In the genomic region with DNA sequence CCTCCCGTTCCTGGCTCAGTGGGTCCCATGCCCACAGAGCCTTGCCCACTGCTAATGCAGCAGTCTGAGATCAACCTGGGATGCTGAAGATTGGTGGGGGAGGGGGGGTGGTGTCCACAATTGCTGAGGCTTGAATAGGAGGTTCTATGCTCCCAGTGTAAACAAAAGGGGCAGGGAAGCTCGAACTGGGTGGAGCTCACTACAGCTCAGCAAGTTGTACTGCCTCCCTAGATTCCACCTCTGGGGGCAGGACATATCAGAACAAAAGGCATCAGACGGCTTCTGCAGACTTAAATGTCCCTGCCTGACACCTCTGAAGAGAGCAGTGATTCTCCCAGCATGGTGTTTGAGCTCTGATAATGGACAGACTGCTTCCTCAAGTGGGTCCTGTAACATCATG, we compare ENCODE assay signal across 3 cellular contexts.
"Had no signal": no experiment of that assay in that cellular context is flagged by ENCODE, and none has a peak within 500 bp of the region (broad histone marks: within the 10 kb centered on the region; RNA-seq: fewer than 3 reads in every experiment).

No MANE protein-coding gene starts in this region.

- H3K4me3 ChIP-seq: GM12878 had no signal

- DNase-seq: GDM1, GF-D8 had no signal

- ATAC-seq: GM12878 had no signal
